Comparison of ENCODE assay signal across 10 cellular contexts in the genomic region with DNA sequence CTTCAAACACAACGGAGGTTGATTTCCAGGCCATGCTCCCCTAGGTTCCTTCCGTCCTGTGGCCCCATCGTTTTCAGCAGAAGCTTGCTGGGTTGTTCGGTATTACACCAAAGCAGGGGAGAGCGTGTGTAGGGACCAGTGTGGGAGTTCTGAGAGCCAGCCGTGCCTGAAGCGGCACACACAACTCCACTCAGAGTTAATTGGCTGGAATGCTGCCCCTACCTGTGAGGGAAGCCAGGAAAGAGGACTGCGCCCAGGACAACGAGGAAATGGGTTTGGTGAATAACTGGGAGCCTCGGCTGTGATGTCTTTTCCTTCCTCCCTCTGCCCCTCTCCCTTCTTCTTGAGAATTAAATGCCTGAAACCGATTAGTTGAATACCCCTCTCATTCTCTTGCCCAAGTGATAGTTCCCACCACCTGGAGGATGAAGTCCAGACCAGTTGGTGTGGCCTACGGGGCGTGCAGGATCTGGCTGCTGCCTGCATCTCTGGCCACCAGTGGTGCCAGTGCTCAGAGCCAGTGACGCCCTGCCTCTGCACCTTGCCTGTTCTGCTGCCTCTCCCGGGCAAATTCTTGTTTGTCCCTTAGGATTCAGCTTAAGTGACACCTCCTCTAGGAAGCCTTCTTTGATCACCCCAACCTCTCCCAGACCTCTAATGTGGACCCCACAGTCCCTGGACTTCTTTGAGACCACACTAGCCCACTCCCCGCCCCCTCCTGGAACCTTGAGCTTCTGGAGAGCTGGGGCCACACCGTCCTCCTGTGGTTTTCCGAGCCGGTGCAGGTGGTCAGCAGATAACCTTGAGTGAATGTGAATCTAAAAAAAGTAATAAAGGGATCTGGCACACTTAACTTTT. TPM values are rescaled to one million over a fixed set of nuclear protein-coding genes. Genes with fewer than 3 reads are reported as not detected.
DNase-seq lines count a peak whose midpoint lies in the region; ATAC-seq and TF ChIP-seq lines count a peak whose summit lies in the region.
"Had no signal": no experiment of that assay in that cellular context is flagged by ENCODE, and none has a peak within 500 bp of the region (broad histone marks: within the 10 kb centered on the region; RNA-seq: fewer than 3 reads in every experiment).

No MANE protein-coding gene starts in this region.

- H3K9me3 ChIP-seq in heart right ventricle (no peaks in the 10 kb centered on the region), right atrium auricular region (no peaks in the 10 kb centered on the region), breast epithelium (no peaks in the 10 kb centered on the region), mucosa of descending colon (no peaks in the 10 kb centered on the region), tibial artery (no peaks in the 10 kb centered on the region)

- H3K27ac ChIP-seq in heart right ventricle (peak overlapping the region in 6 of 10 donors; percentile 15 to 89 (median 50)), right atrium auricular region (peak overlapping the region in 1 of 2 donors; percentile 56), breast epithelium (peak overlapping the region; percentile 75 to 91), tibial artery (peak overlapping the region in 1 of 2 donors; percentile 49)

- H3K4me1 ChIP-seq in heart right ventricle (peaks cover 0 to 67% (median 18%) of the 10 kb centered on the region in 9 donors), right atrium auricular region (peaks cover 0 to 25% of the 10 kb centered on the region in 2 donors), breast epithelium (peaks cover 7 to 9% of the 10 kb centered on the region in 2 donors), mucosa of descending colon (ENCODE audit: low read depth) (peaks cover 66% of the 10 kb centered on the region), tibial artery (peaks cover 0 to 31% (median 13%) of the 10 kb centered on the region in 4 donors)

- TF ChIP-seq CTCF in heart right ventricle (IDR thresholded peaks at IDR 0.05) (no peak), right atrium auricular region (IDR thresholded peaks at IDR 0.05) (no peak), breast epithelium (IDR thresholded peaks at IDR 0.05) (no peak), mucosa of descending colon (IDR thresholded peaks at IDR 0.05) (no peak), tibial artery (IDR thresholded peaks at IDR 0.05) (no peak)

- ATAC-seq in heart right ventricle = no peak
- peak; percentile 63 for ATAC-seq in mucosa of descending colon

- intact Hi-C loops in heart right ventricle (cut with DNase I) (no loop called here), breast epithelium (cut with DNase I; ENCODE audit: low total_unique reads) (no loop called here), mucosa of descending colon (cut with DNase I, micrococcal nuclease) (no loop called here), tibial artery (cut with DNase I; ENCODE audit: low total_unique reads) (no loop called here)

- H3K27me3 ChIP-seq in heart right ventricle (no peaks in the 10 kb centered on the region), right atrium auricular region (no peaks in the 10 kb centered on the region), breast epithelium (no peaks in the 10 kb centered on the region), tibial artery (no peaks in the 10 kb centered on the region)

- no peaks in the 10 kb centered on the region for H3K36me3 ChIP-seq in heart right ventricle
- H3K36me3 ChIP-seq in right atrium auricular region = no peaks in the 10 kb centered on the region
- no peaks in the 10 kb centered on the region for H3K36me3 ChIP-seq in breast epithelium
- H3K36me3 ChIP-seq in mucosa of descending colon (ENCODE audit: low read depth) = no peaks in the 10 kb centered on the region
- H3K36me3 ChIP-seq in tibial artery = no peaks in the 10 kb centered on the region

- DNase-seq in heart right ventricle = no peak
- no peak for DNase-seq in right atrium auricular region (ENCODE audit: low spot score)
- DNase-seq in breast epithelium (ENCODE audit: low spot score in 2 of 2) = no peak
- peak; percentile 63 to 76 (median 74) for DNase-seq in mucosa of descending colon
- DNase-seq in NCI-H1048 (lab: John Stamatoyannopoulos, UW) = no peak
- no peak for DNase-seq in NCI-H1105 (lab: John Stamatoyannopoulos, UW)
- no peak for DNase-seq in tibial artery
- DNase-seq in stimulated activated CD4-positive, alpha-beta T cell treated with anti-CD3 and anti-CD28 coated beads, Interleukin-15, amount 100 ng/mL, for 24 hours = no peak
- DNase-seq: left cardiac atrium, NCI-H446 had no signal

- TF ChIP-seq POLR2A in breast epithelium (IDR thresholded peaks at IDR 0.05) = no peak

- 63 to 70% methylated on average over 19 of the region's 19 CpGs for WGBS in heart right ventricle, 2 donors

- H3K4me3 ChIP-seq in heart right ventricle (no peak overlapping the region), right atrium auricular region (no peak overlapping the region), breast epithelium (no peak overlapping the region), mucosa of descending colon (no peak overlapping the region), tibial artery (no peak overlapping the region)

RNA-seq across cellular contexts. Expression of a gene that starts 33.6 kb away (rescaled TPM):
- total RNA-seq in heart right ventricle = 10 to 100 TPM; 31.5 to 43.7 (median 33.5) TPM
- 10 to 100 TPM; 10.5 to 14.2 TPM for polyA plus RNA-seq in heart right ventricle
- total RNA-seq in right atrium auricular region = 10 to 100 TPM; 33.7 to 34.0 TPM
- 10 to 100 TPM; 48.5 to 57.3 (median 48.7) TPM for total RNA-seq in breast epithelium
- total RNA-seq in mucosa of descending colon = 10 to 100 TPM; 51.8 to 70.8 (median 56.2) TPM

Comparison
In these comparisons a context has a peak if more than half of its experiments do, and no peak if none do; other contexts are left out.
1. DNase-seq: peak in mucosa of descending colon (3 of 3); none in heart right ventricle (0 of 2), right atrium auricular region (single experiment), breast epithelium (0 of 2), NCI-H1048 (single experiment), NCI-H1105 (single experiment), tibial artery (0 of 2) and stimulated activated CD4-positive, alpha-beta T cell treated with anti-CD3 and anti-CD28 coated beads, Interleukin-15, amount 100 ng/mL, for 24 hours (single experiment).